1 cellular context compared by ENCODE assay signal in the genomic region with DNA sequence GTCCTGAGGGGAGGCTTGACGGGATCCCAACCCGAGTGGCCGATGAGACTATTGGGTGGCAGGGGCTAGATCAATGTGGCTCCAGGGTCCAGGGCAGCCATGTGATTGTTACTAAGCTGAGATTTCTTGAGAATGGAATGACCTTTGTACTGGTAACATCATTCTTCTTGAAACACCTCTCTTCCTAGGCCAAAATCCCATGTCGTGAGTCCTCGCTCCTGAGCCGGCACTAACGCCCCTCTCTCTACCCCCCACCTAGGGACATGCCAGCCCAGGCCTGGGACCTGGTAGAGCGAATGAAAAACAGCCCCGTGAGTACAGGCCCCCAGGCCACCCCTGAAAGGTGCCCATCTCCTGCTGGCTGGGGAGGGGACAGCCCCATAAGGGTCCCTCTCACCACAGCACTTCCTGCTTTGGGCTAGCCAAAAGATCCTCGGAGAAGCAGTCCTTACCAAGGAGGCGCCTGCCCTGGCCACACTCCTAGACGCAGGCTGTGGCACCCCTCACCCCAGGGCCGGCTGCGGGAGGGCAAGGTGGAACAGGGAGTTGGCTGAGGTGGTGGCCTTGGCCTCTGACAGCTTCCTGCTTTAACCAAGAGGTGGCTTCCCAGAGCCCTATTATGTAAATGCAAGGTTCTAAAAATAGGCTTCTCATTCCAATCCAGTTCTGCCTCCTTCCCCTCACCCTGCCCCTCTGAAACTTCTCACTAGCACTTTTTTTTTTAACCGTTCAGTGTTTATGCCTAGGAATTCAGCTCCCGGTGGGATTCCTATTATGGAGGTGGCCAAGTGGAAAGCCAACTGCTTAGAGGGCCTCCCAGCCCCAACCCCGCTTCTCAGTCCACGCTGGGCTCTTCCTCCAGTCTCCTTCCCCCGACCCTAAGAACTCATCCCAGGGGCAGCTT.
TF ChIP-seq lines count a peak whose summit lies in the region.

No MANE protein-coding gene starts in this region.

TF ChIP-seq in H1, 55 proteins besides CTCF, POLR2A, EP300 and RAD21 (continued from another document):
- TF ChIP-seq CHD1 (IDR thresholded peaks at IDR 0.05; ENCODE audit: low read depth, low read length) (no peak), BACH1 (IDR thresholded peaks at IDR 0.05; ENCODE audit: low read length) (no peak), JUN (IDR thresholded peaks at IDR 0.05; ENCODE audit: low read depth, low read length) (no peak), RFX5 (IDR thresholded peaks at IDR 0.05; ENCODE audit: borderline replicate concordance, low read depth, low read length) (no peak), GABPA (IDR thresholded peaks at IDR 0.05; ENCODE audit: borderline replicate concordance, insufficient read depth, low read length) (no peak), GTF2F1 (IDR thresholded peaks at IDR 0.05; ENCODE audit: borderline replicate concordance, low read depth, low read length) (no peak), SP2 (IDR thresholded peaks at IDR 0.05; ENCODE audit: low read length) (no peak), TAF7 (optimal IDR thresholded peaks at IDR 0.05; ENCODE audit: borderline replicate concordance, low read depth, low read length) (no peak), TBP (IDR thresholded peaks at IDR 0.05; ENCODE audit: low read depth, low read length) (no peak), ATF2 (IDR thresholded peaks at IDR 0.05; ENCODE audit: low read length) (no peak), NANOG (IDR thresholded peaks at IDR 0.05; ENCODE audit: insufficient read depth, low read depth, low read length, poor library complexity, severe bottlenecking) (no peak)
- TF ChIP-seq, protein P1, sequence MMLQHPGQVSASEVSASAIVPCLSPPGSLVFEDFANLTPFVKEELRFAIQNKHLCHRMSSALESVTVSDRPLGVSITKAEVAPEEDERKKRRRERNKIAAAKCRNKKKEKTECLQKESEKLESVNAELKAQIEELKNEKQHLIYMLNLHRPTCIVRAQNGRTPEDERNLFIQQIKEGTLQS (IDR thresholded peaks at IDR 0.05; ENCODE audit: insufficient read depth, low read depth, low read length), result no peak
